In genomic region chr17:7440113-7440822, GRCh38 we compare ENCODE assay signal across 8 cellular contexts. TPM values are rescaled to one million over a fixed set of nuclear protein-coding genes. Genes with fewer than 3 reads are reported as not detected.
DNase-seq lines count a peak whose midpoint lies in the region; ATAC-seq and TF ChIP-seq lines count a peak whose summit lies in the region.

No MANE protein-coding gene starts in this region.

- peak overlapping the region; percentile 65 for H3K27ac ChIP-seq in right cardiac atrium (ENCODE audit: low read length)

- TF ChIP-seq CTCF in GM10266 (IDR thresholded peaks at IDR 0.05; ENCODE audit: control insufficient read depth, insufficient read depth, low read depth, missing control alignments) = no peak

- no peaks in the 10 kb centered on the region for H3K9me3 ChIP-seq in right cardiac atrium (ENCODE audit: control insufficient read depth, low read length)

- DNase-seq in GM10266 (ENCODE audit: extremely low spot score) = peak; percentile 85
- DNase-seq in NCI-H345 treated with DMSO at 0.1 percent for 48 hours (lab: John Stamatoyannopoulos, UW; ENCODE audit: unreplicated experiment) = peak; percentile 5
- DNase-seq in right cardiac atrium = peak; percentile 72 to 89 (median 87)
- no peak for DNase-seq in skeletal muscle cell (ENCODE audit: low read depth)
- no peak for DNase-seq in NK-92 (lab: John Stamatoyannopoulos, UW; ENCODE audit: unreplicated experiment)

- H3K36me3 Mint-ChIP-seq in activated naive CD8-positive, alpha-beta T cell = no peaks in the 10 kb centered on the region

- H3K4me1 Mint-ChIP-seq in activated naive CD8-positive, alpha-beta T cell (ENCODE audit: low read depth) = peaks cover 38% of the 10 kb centered on the region

- H3K27ac Mint-ChIP-seq in activated naive CD8-positive, alpha-beta T cell = no peak overlapping the region

- H3K27me3 ChIP-seq in right cardiac atrium (ENCODE audit: control insufficient read depth, insufficient read depth) = no peaks in the 10 kb centered on the region

- no peaks in the 10 kb centered on the region for H3K9me3 Mint-ChIP-seq in activated naive CD8-positive, alpha-beta T cell (ENCODE audit: low read depth)

- H3K27me3 Mint-ChIP-seq in activated naive CD8-positive, alpha-beta T cell = peaks cover 11% of the 10 kb centered on the region

- H3K4me3 ChIP-seq in right cardiac atrium (ENCODE audit: low read length) (peak overlapping the region; percentile 51), skeletal muscle cell (ENCODE audit: low read depth, low read length) (peak overlapping the region; percentile 61)

- ATAC-seq in right cardiac atrium = peak; percentile 0 to 1
- ATAC-seq in GM18868 (IDR thresholded peaks at IDR 0.05; ENCODE audit: unreplicated experiment) = no peak
- no peak for ATAC-seq in HG03469 (IDR thresholded peaks at IDR 0.05; ENCODE audit: unreplicated experiment)

- H3K4me3 Mint-ChIP-seq in activated naive CD8-positive, alpha-beta T cell = peak overlapping the region; percentile 84

- WGBS in right cardiac atrium = 3% methylated on average over 46 of the region's 46 CpGs

- no peaks in the 10 kb centered on the region for H3K4me1 ChIP-seq in right cardiac atrium (ENCODE audit: control insufficient read depth, insufficient read depth, low read length)

- intact Hi-C loops in right cardiac atrium (cut with DNase I) = no loop called here

RNA-seq across cellular contexts. Expression of gene FGF11, which starts 1.0 kb away (rescaled TPM):
- total RNA-seq in right cardiac atrium = 10 to 100 TPM; 13.9 to 34.8 (median 23.9) TPM
- polyA plus RNA-seq in right cardiac atrium = 31.7 TPM

RNA-seq across cellular contexts. Expression of gene CHRNB1, which starts 4.6 kb away (rescaled TPM):
- total RNA-seq in right cardiac atrium = 10 to 100 TPM; 11.4 to 15.6 (median 13.1) TPM
- 16.1 TPM for polyA plus RNA-seq in right cardiac atrium

RNA-seq across cellular contexts. Expression of gene TMEM102, which starts 5.0 kb away (rescaled TPM):
- 1 to 10 TPM; 2.2 to 2.5 (median 2.3) TPM for total RNA-seq in right cardiac atrium
- 2.1 TPM for polyA plus RNA-seq in right cardiac atrium

RNA-seq across cellular contexts. Expression of gene SPEM3, which starts 11.6 kb away (rescaled TPM):
- not detected for total RNA-seq in right cardiac atrium
- not detected for polyA plus RNA-seq in right cardiac atrium

RNA-seq across cellular contexts. Expression of gene SPEM2, which starts 14.9 kb away (rescaled TPM):
- not detected for total RNA-seq in right cardiac atrium
- not detected for polyA plus RNA-seq in right cardiac atrium

Comparison
In these comparisons a context has a peak if more than half of its experiments do, and no peak if none do; other contexts are left out.
1. DNase-seq: peak in GM10266 (single experiment), NCI-H345 treated with DMSO at 0.1 percent for 48 hours (single experiment) and right cardiac atrium (3 of 3); none in skeletal muscle cell (single experiment) and NK-92 (single experiment).
2. ATAC-seq: peak in right cardiac atrium (2 of 2); none in GM18868 (single experiment) and HG03469 (single experiment).